Comparison of ENCODE assay signal across 32 cellular contexts in the genomic region with DNA sequence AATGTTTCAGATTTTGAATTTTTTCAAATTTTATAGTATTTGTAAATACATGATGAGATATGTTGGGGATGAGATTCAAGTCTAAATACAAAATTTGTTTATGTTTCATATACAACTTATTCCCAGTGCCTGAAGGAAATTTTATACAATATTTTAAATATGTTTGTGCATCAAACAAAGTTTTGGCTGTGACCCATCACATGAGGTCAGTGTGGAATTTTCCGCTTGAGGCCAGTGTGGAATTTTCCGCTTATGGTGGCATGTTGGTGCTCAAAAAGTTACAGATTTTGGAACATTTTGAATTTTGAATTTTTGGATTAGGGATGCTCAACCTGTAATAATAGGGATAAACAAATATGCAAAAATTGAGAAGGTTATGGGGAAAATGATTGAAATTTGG.
"Had no signal": no experiment of that assay in that cellular context is flagged by ENCODE, and none has a peak within 500 bp of the region (broad histone marks: within the 10 kb centered on the region; RNA-seq: fewer than 3 reads in every experiment).

No MANE protein-coding gene starts in this region.

- H3K27me3 ChIP-seq: adrenal gland, ascending aorta, body of pancreas, brain microvascular endothelial cell, breast epithelium, cardiac muscle cell had no signal

- H3K27ac ChIP-seq: adrenal gland, ascending aorta, body of pancreas, brain microvascular endothelial cell, breast epithelium, cardiac muscle cell had no signal

- H3K36me3 ChIP-seq: adrenal gland, ascending aorta, brain microvascular endothelial cell, breast epithelium, cardiac muscle cell had no signal

- H3K9me3 ChIP-seq: adrenal gland, ascending aorta, body of pancreas, breast epithelium had no signal

- DNase-seq: activated effector memory CD4-positive, alpha-beta T cell treated with anti-CD3 and anti-CD28 coated beads, Interleukin-2, amount 50 U/mL, for 16 hours; activated effector memory CD4-positive, alpha-beta T cell treated with Interleukin-2 at 50 U/mL for 16 hours; activated gamma-delta T cell; activated gamma-delta T cell treated with Interleukin-2 at 50 U/mL for 16 hours; activated naive CD4-positive, alpha-beta T cell; activated naive CD4-positive, alpha-beta T cell treated with anti-CD3 and anti-CD28 coated beads for 36 hours; activated naive CD4-positive, alpha-beta T cell treated with anti-CD3 and anti-CD28 coated beads, Interleukin-2, amount 10 ng/mL, durations not matched to agents 7 days and 5 days; activated naive CD4-positive, alpha-beta T cell treated with anti-CD3 and anti-CD28 coated beads, Interleukin-2, amount 50 U/mL, for 16 hours; activated naive CD4-positive, alpha-beta T cell treated with Interleukin-2 at 50 U/mL for 16 hours; activated naive CD8-positive, alpha-beta T cell treated with anti-CD3 and anti-CD28 coated beads for 36 hours; activated naive CD8-positive, alpha-beta T cell treated with anti-CD3 and anti-CD28 coated beads, Interleukin-2, amount 10 ng/mL, durations not matched to agents 7 days and 5 days; activated naive CD8-positive, alpha-beta T cell treated with anti-CD3 and anti-CD28 coated beads, Interleukin-2, amount 50 U/mL, for 24 hours; activated T-cell treated with anti-CD3 and anti-CD28 coated beads, Interleukin-2, amount 50 U/mL, for 1 hour; activated T-cell treated with anti-CD3 and anti-CD28 coated beads, Interleukin-2, amount 50 U/mL, for 24 hours; activated T-cell treated with anti-CD3 and anti-CD28 coated beads, Interleukin-2, amount 50 U/mL, for 4 hours; activated T-cell treated with anti-CD3 and anti-CD28 coated beads, Interleukin-2, amount 50 U/mL, for 48 hours; activated T-cell treated with anti-CD3 and anti-CD28 coated beads, Interleukin-2, amount 50 U/mL, for 72 hours; adrenal gland; amniotic stem cell; amygdala; anterior cingulate cortex; aorta; body of pancreas; brain microvascular endothelial cell; caudate nucleus; central memory CD4-positive, alpha-beta T cell; cerebellar nuclear complex had no signal

- H3K4me3 ChIP-seq: adrenal gland, ascending aorta, body of pancreas, breast epithelium, cardiac muscle cell had no signal

- H3K4me1 ChIP-seq: adrenal gland, body of pancreas, breast epithelium had no signal

- FAIRE-seq: astrocyte, bronchial epithelial cell had no signal
